8 cellular contexts compared by ENCODE assay signal in genomic region chr16:2980227-2981176, GRCh38. TPM values are rescaled to one million over a fixed set of nuclear protein-coding genes. Genes with fewer than 3 reads are reported as not detected.
DNase-seq lines count a peak whose midpoint lies in the region; TF ChIP-seq lines count a peak whose summit lies in the region.

TSS of gene PKMYT1 (minus strand) at chr16:2980446. CDS start at chr16:2979657, 789 bp downstream.

- peaks cover 15% of the 10 kb centered on the region for H3K27me3 Mint-ChIP-seq in neural crest cell (ENCODE audit: low read depth)

- no peaks in the 10 kb centered on the region for H3K36me3 Mint-ChIP-seq in neural crest cell (ENCODE audit: low read depth)

- no peaks in the 10 kb centered on the region for H3K9me3 ChIP-seq in SJCRH30 (replicated peaks)
- no peaks in the 10 kb centered on the region for H3K9me3 ChIP-seq in stomach

- TF ChIP-seq CTCF in foreskin fibroblast (IDR thresholded peaks at IDR 0.05; ENCODE audit: low read depth, low read length) = no peak
- no peak for TF ChIP-seq CTCF in neural crest cell (conservative IDR thresholded peaks at IDR 0.05)
- no peak for TF ChIP-seq CTCF in stomach (IDR thresholded peaks at IDR 0.05)

- WGBS in stomach, 5 donors = 6 to 12% (median 9%) methylated on average over 41 to 91 of the region's 91 CpGs

- peaks cover 29% of the 10 kb centered on the region for H3K4me1 ChIP-seq in SJCRH30
- H3K4me1 ChIP-seq in stomach = peaks cover 28 to 62% (median 51%) of the 10 kb centered on the region in 4 donors

- TF ChIP-seq EP300 in stomach (IDR thresholded peaks at IDR 0.05) = no peak

- H3K27me3 ChIP-seq in SJCRH30 (no peaks in the 10 kb centered on the region), stomach (peaks cover 0 to 20% (median 7%) of the 10 kb centered on the region in 3 donors)

- peak within 1 kb of the TSS; percentile 71 for H3K27ac Mint-ChIP-seq in neural crest cell (ENCODE audit: unreplicated experiment)

- no peaks in the 10 kb centered on the region for H3K9me3 Mint-ChIP-seq in neural crest cell

- peak in 2 of 4 donors; percentile 65 to 78 for TF ChIP-seq POLR2A in stomach (IDR thresholded peaks at IDR 0.05)

- H3K27ac ChIP-seq in SJCRH30 (peak within 1 kb of the TSS; percentile 80), stomach (peak within 1 kb of the TSS; percentile 87 to 95 (median 92))

- peak within 1 kb of the TSS; percentile 90 for H3K4me3 ChIP-seq in SJCRH30
- H3K4me3 ChIP-seq in foreskin fibroblast (ENCODE audit: low read depth in 1 of 2, low read length in 2 of 2) = peak within 1 kb of the TSS; percentile 57 to 78
- peak within 1 kb of the TSS; percentile 64 to 82 (median 74) for H3K4me3 ChIP-seq in stomach

- intact Hi-C loops in stomach (cut with DNase I; ENCODE audit: low total_unique reads) = no loop called here

- H3K36me3 ChIP-seq in SJCRH30 = peaks cover 15% of the 10 kb centered on the region
- no peaks in the 10 kb centered on the region for H3K36me3 ChIP-seq in stomach

- peak within 1 kb of the TSS; percentile 88 for H3K4me3 Mint-ChIP-seq in neural crest cell

- peaks cover 23% of the 10 kb centered on the region for H3K4me1 Mint-ChIP-seq in neural crest cell

- DNase-seq in ELF-1 (ENCODE audit: low read depth, low spot score) (peak; percentile 96), H4 (ENCODE audit: low spot score) (peak; percentile 75), LoVo (ENCODE audit: low spot score) (peak; percentile 94), SJCRH30 (peak; percentile 91), activated gamma-delta T cell treated with Interleukin-2 at 50 U/mL for 16 hours (peak; percentile 92), foreskin fibroblast (peak; percentile 80 to 96), neural crest cell (ENCODE audit: low read depth, low spot score) (peak; percentile 89), stomach (peak; percentile 94)

RNA-seq across cellular contexts. Expression of gene PKMYT1, which starts in this region (rescaled TPM):
- total RNA-seq in H4 (2014; rRNA removed; shearing (Covaris generic)) = 19.9 and 26.0 TPM in 2 replicates
- total RNA-seq in SJCRH30 (2014; rRNA removed; shearing (Covaris generic)) = 34.8 and 45.8 TPM in 2 replicates
- total RNA-seq in neural crest cell (80.1 and 82.2 TPM in 2 replicates), stomach (10 to 100 TPM in 2 of 5 donors, 1 to 10 TPM in 3; 2.4 to 19.3 (median 9.6) TPM)
- 10 to 100 TPM in 1 of 3 donors, 1 to 10 TPM in 2; 1.8 to 15.9 (median 9.5) TPM for polyA plus RNA-seq in stomach

Comparison
In these comparisons a context has a peak if more than half of its experiments do, and no peak if none do; other contexts are left out.
1. Peak in every context shown above with its lines: DNase-seq, H3K4me3 ChIP-seq and H3K27ac ChIP-seq.